1 cellular context compared by ENCODE assay signal in the genomic region with DNA sequence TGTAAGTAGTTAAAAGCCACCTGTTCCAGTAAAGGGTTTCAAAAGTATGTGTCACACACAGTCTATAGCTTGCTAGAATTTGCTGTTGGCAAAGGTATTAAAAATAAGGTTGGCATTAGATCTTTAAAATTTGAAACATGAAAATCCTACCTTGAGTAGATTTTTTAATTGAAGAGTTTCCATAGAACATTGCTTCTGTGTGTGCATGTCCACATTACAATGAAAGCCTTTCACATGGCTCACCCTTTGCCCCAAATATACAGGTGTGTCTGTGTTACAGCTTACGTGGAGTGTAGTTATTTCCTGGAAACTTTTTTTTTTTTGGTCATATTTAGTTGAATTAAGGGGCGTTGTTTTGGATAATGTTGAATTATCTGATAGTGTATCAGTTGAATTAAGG.
TF ChIP-seq lines count a peak whose summit lies in the region.

No MANE protein-coding gene starts in this region.

TF ChIP-seq in IMR-90, 13 proteins besides CTCF, POLR2A, EP300 and RAD21:
- TF ChIP-seq, protein P1, sequence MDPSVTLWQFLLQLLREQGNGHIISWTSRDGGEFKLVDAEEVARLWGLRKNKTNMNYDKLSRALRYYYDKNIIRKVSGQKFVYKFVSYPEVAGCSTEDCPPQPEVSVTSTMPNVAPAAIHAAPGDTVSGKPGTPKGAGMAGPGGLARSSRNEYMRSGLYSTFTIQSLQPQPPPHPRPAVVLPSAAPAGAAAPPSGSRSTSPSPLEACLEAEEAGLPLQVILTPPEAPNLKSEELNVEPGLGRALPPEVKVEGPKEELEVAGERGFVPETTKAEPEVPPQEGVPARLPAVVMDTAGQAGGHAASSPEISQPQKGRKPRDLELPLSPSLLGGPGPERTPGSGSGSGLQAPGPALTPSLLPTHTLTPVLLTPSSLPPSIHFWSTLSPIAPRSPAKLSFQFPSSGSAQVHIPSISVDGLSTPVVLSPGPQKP (IDR thresholded peaks at IDR 0.05; ENCODE audit: borderline replicate concordance, low read depth, low read length), result no peak
- TF ChIP-seq FOS (IDR thresholded peaks at IDR 0.05; ENCODE audit: low read depth, low read length) (no peak), MXI1 (IDR thresholded peaks at IDR 0.05; ENCODE audit: borderline replicate concordance, low read depth, low read length) (no peak), RFX5 (IDR thresholded peaks at IDR 0.05; ENCODE audit: low read depth, low read length) (no peak), CHD1 (IDR thresholded peaks at IDR 0.05; ENCODE audit: low read depth, low read length) (no peak), SMC3 (IDR thresholded peaks at IDR 0.05; ENCODE audit: low read depth, low read length) (no peak), RCOR1 (IDR thresholded peaks at IDR 0.05; ENCODE audit: insufficient replicate concordance, low read length) (no peak)
